ENCODE assay signal across 19 cellular contexts in the genomic region with DNA sequence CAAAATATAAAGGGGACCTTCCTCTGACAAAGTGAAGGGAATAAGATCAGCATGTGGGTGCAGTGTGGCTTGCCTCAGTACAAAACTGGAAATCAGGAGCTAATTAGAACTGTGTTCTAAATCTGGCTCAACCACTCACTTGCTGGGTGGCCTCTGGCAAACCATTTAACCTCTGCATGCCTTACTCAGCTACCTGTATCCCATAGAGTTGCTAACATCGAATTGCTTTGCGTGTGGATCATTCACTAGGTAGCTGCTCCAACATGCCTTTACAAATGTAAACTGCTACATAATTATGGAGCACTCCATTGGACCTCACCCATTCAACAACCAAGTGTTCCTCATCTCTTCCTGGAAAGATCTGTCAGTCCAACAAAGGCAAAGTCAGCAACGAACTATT. TPM values are rescaled to one million over a fixed set of nuclear protein-coding genes. Genes with fewer than 3 reads are reported as not detected.
DNase-seq lines count a peak whose midpoint lies in the region; ATAC-seq and TF ChIP-seq lines count a peak whose summit lies in the region.
"Had no signal": no experiment of that assay in that cellular context is flagged by ENCODE, and none has a peak within 500 bp of the region (broad histone marks: within the 10 kb centered on the region; RNA-seq: fewer than 3 reads in every experiment).

No MANE protein-coding gene starts in this region.

- DNase-seq in GM23248 (no peak), HPDE6-E6E7 (ENCODE audit: extremely low spot score) (peak; percentile 80), epithelial cell of esophagus (ENCODE audit: low read depth) (peak; percentile 97), iPS-NIHi11 (ENCODE audit: low spot score) (peak; percentile 21), NCI-H146 (lab: John Stamatoyannopoulos, UW) (no peak), NCI-H1694 treated with DMSO at 0.1 percent for 48 hours (lab: John Stamatoyannopoulos, UW) (no peak)
- DNase-seq: C1 segment of cervical spinal cord, DMS153, KBM-7, NCI-H1436 treated with DMSO at 0.1 percent for 48 hours, NCI-H2081 treated with DMSO at 0.1 percent for 48 hours, NCI-H510A treated with DMSO at 0.1 percent for 48 hours, NCI-H82, SHP77, SK-N-SH had no signal

- 58 to 66% methylated on average over 3 of the region's 3 CpGs for WGBS in GM23248 (ENCODE audit: low coverage in 1 of 2, low lambda C conversion rate in 2 of 2, missing lambda C conversion rate in 2 of 2), 2 experiments

- no peak for ATAC-seq in GM21619 (IDR thresholded peaks at IDR 0.05; ENCODE audit: unreplicated experiment)
- no peak for ATAC-seq in GM21360 (IDR thresholded peaks at IDR 0.05; ENCODE audit: unreplicated experiment)
- ATAC-seq: A549, HCT116 had no signal

- no peaks in the 10 kb centered on the region for H3K36me3 ChIP-seq in GM23248 (ENCODE audit: low read depth)

- peak overlapping the region; percentile 11; the same call in 1 of the 2 replicates for H3K27ac ChIP-seq in GM23248
- H3K27ac ChIP-seq: A549 had no signal

- no peak overlapping the region for H3K9ac ChIP-seq in GM23248
- H3K9ac ChIP-seq: SK-N-SH had no signal

- peak overlapping the region; percentile 46 for H3K4me2 ChIP-seq in GM23248 (ENCODE audit: unreplicated experiment)
- H3K4me2 ChIP-seq: A549, SK-N-SH had no signal

- H3K9me2 ChIP-seq in GM23248 (ENCODE audit: insufficient read depth) = no peaks in the 10 kb centered on the region
- H3K9me2 ChIP-seq: SK-N-SH had no signal

- no peaks in the 10 kb centered on the region for H3K27me3 ChIP-seq in GM23248 (replicated peaks; ENCODE audit: insufficient read depth)

- H3K4me1 ChIP-seq in GM23248 (ENCODE audit: insufficient read depth) = peaks cover 11% of the 10 kb centered on the region

- H3K4me3 ChIP-seq in GM23248 = 0 out of 2 replicates have a peak overlapping the region, but pooled peaks have one; percentile 15
- H3K4me3 ChIP-seq in epithelial cell of esophagus (ENCODE audit: low read length) = no peak overlapping the region
- H3K4me3 ChIP-seq: A549 had no signal

- no peak overlapping the region for H2AFZ ChIP-seq in GM23248

- TF ChIP-seq CTCF in epithelial cell of esophagus (IDR thresholded peaks at IDR 0.05; ENCODE audit: insufficient read depth, low read depth, low read length, missing control alignments) = no peak

- H3K9me3 ChIP-seq in GM23248 (ENCODE audit: low read depth) = no peaks in the 10 kb centered on the region
- H3K9me3 ChIP-seq: A549, SK-N-SH had no signal

- H3K79me2 ChIP-seq in GM23248 (ENCODE audit: insufficient read depth) = peaks cover 30% of the 10 kb centered on the region; the same call in 1 of the 2 replicates

- 0 out of 2 replicates have a peak, but pooled peaks cover 11% of the 10 kb centered on the region for H3F3A ChIP-seq in GM23248 (ENCODE audit: insufficient read depth)

- H4K20me1 ChIP-seq in GM23248 (ENCODE audit: insufficient read depth) = no peaks in the 10 kb centered on the region

- in situ Hi-C loops in GM23248 (cut with MboI) = no loop called here

RNA-seq across cellular contexts. Expression of a gene that starts 19.0 kb away (rescaled TPM):
- 6.6 and 19.9 TPM in 2 replicates for total RNA-seq in GM23248 (2014; rRNA removed; shearing (Covaris generic))
- polyA plus RNA-seq in GM23248 (2016; fragmentation: Nextera tagmentation; extraction: Ambion mirVana) = 3.5 and 4.9 TPM in 2 replicates

Comparison
In these comparisons a context has a peak if more than half of its experiments do, and no peak if none do; other contexts are left out.
1. DNase-seq: peak in HPDE6-E6E7 (single experiment), epithelial cell of esophagus (single experiment) and iPS-NIHi11 (single experiment); none in GM23248 (single experiment), NCI-H146 (single experiment) and NCI-H1694 treated with DMSO at 0.1 percent for 48 hours (single experiment).